In genomic region chr1:15685820-15686219, GRCh38 we compare ENCODE assay signal across 10 cellular contexts. TPM values are rescaled to one million over a fixed set of nuclear protein-coding genes. Genes with fewer than 3 reads are reported as not detected.
DNase-seq lines count a peak whose midpoint lies in the region; ATAC-seq lines count a peak whose summit lies in the region.
"Had no signal": no experiment of that assay in that cellular context is flagged by ENCODE, and none has a peak within 500 bp of the region (broad histone marks: within the 10 kb centered on the region; RNA-seq: fewer than 3 reads in every experiment).

No MANE protein-coding gene starts in this region.

- no peak for ATAC-seq in central memory CD8-positive, alpha-beta T cell (replicated peaks; ENCODE audit: extremely low read depth, poor library complexity, severe bottlenecking)
- no peak for ATAC-seq in naive B cell (ENCODE audit: low read depth in 2 of 2)
- ATAC-seq in HG02870 (IDR thresholded peaks at IDR 0.05; ENCODE audit: unreplicated experiment), result no peak

- H3K27me3 ChIP-seq in ACC112 (ENCODE audit: insufficient read depth, low read length) (no peaks in the 10 kb centered on the region), HUES6 (ENCODE audit: control insufficient read depth, insufficient read depth, low read length) (no peaks in the 10 kb centered on the region), H7 (ENCODE audit: control insufficient read depth, insufficient read depth, low read length) (no peaks in the 10 kb centered on the region)

- H3K4me3 Mint-ChIP-seq in central memory CD8-positive, alpha-beta T cell, result peak overlapping the region; percentile 74
- peak overlapping the region; percentile 14 to 93 (median 84) for H3K4me3 Mint-ChIP-seq in naive B cell

- no peaks in the 10 kb centered on the region for H3K27me3 Mint-ChIP-seq in central memory CD8-positive, alpha-beta T cell
- H3K27me3 Mint-ChIP-seq in naive B cell, result no peaks in the 10 kb centered on the region

- H3K36me3 ChIP-seq in ACC112 (ENCODE audit: insufficient read depth, low read length) (peaks cover 5% of the 10 kb centered on the region; the same call in 1 of the 2 replicates), HUES6 (ENCODE audit: control insufficient read depth, insufficient read depth, low read length) (peaks cover 8% of the 10 kb centered on the region), H7 (replicated peaks; ENCODE audit: control insufficient read depth, insufficient read depth, low read length) (no peaks in the 10 kb centered on the region)

- H3K4me1 ChIP-seq in ACC112 (ENCODE audit: control insufficient read depth, insufficient read depth, low read length, unreplicated experiment), result peaks cover 30% of the 10 kb centered on the region
- H3K4me1 ChIP-seq in HUES6 (ENCODE audit: control insufficient read depth, insufficient read depth, low read length), result peaks cover 12% of the 10 kb centered on the region

- H3K27ac Mint-ChIP-seq in central memory CD8-positive, alpha-beta T cell (ENCODE audit: low read depth), result peak overlapping the region; percentile 82
- H3K27ac Mint-ChIP-seq in naive B cell, result peak overlapping the region in 5 of 6 donors; percentile 22 to 95 (median 68)

- peaks cover 66% of the 10 kb centered on the region for H3K79me2 ChIP-seq in ACC112 (ENCODE audit: control insufficient read depth, insufficient read depth, low read length, unreplicated experiment)

- H3K4me3 ChIP-seq in ACC112 (ENCODE audit: low read depth, low read length) (peak overlapping the region; percentile 97), HUES6 (ENCODE audit: low read depth, low read length) (peak overlapping the region; percentile 81; the same call in 1 of the 2 replicates), H7 (ENCODE audit: insufficient read depth, low read depth, low read length) (no peak overlapping the region)

- H3K9me3 ChIP-seq in HUES6 (ENCODE audit: control insufficient read depth, insufficient read depth, low read depth, low read length), result 0 out of 2 replicates have a peak, but pooled peaks cover 3% of the 10 kb centered on the region

- H2AFZ ChIP-seq in ACC112 (ENCODE audit: low read length, unreplicated experiment), result no peak overlapping the region

- no peak overlapping the region for H3K9ac ChIP-seq in HUES6 (ENCODE audit: low read length)

- H3K36me3 Mint-ChIP-seq in central memory CD8-positive, alpha-beta T cell (ENCODE audit: insufficient read depth), result peaks cover 8% of the 10 kb centered on the region
- no peaks in the 10 kb centered on the region for H3K36me3 Mint-ChIP-seq in naive B cell

- 0 out of 2 replicates have a peak overlapping the region, but pooled peaks have one; percentile 4 for H3K27ac ChIP-seq in ACC112 (ENCODE audit: low read depth, low read length)
- H3K27ac ChIP-seq in HUES6 (ENCODE audit: low read depth, low read length), result no peak overlapping the region

- DNase-seq in central memory CD8-positive, alpha-beta T cell (ENCODE audit: low spot score in 2 of 2), result no peak
- no peak for DNase-seq in naive B cell
- no peak for DNase-seq in NCI-H1092 (lab: John Stamatoyannopoulos, UW)
- DNase-seq in H7, result no peak
- DNase-seq in OCI-M1 (lab: John Stamatoyannopoulos, UW), result no peak
- DNase-seq: activated effector memory CD4-positive, alpha-beta T cell treated with Interleukin-2 at 50 U/mL for 16 hours; NCI-H510A treated with DMSO at 0.1 percent for 48 hours had no signal

- H3K4me1 Mint-ChIP-seq in central memory CD8-positive, alpha-beta T cell, result peaks cover 32% of the 10 kb centered on the region
- peaks cover 40 to 69% (median 60%) of the 10 kb centered on the region in 3 donors for H3K4me1 Mint-ChIP-seq in naive B cell

- no peaks in the 10 kb centered on the region for H3K9me3 Mint-ChIP-seq in central memory CD8-positive, alpha-beta T cell
- H3K9me3 Mint-ChIP-seq in naive B cell, result no peaks in the 10 kb centered on the region

RNA-seq across cellular contexts. Expression of gene PLEKHM2, which starts 1.7 kb away (rescaled TPM):
- polyA plus RNA-seq in naive B cell (ENCODE audit: low read depth in 6 of 6), result 10 to 100 TPM in 3 of 6 donors, 1 to 10 TPM in 3; 1.9 to 13.7 (median 8.9) TPM
- 79.0 and 79.6 TPM in 2 replicates for total RNA-seq in H7 (2014; rRNA removed; shearing (Covaris generic))

RNA-seq across cellular contexts. Expression of gene SLC25A34, which starts 50.2 kb away (rescaled TPM):
- 1 to 10 TPM in 1 of 6 donors, under 1 TPM in 1, not detected in 4; 0.73 to 1.3 TPM for polyA plus RNA-seq in naive B cell (ENCODE audit: low read depth in 6 of 6)
- total RNA-seq in H7 (2014; rRNA removed; shearing (Covaris generic)), result 0.70 and 1.7 TPM in 2 replicates

RNA-seq across cellular contexts. Expression of gene TMEM82, which starts 56.5 kb away (rescaled TPM):
- polyA plus RNA-seq in naive B cell (ENCODE audit: low read depth in 6 of 6), result not detected
- 1.00 and 2.2 TPM in 2 replicates for total RNA-seq in H7 (2014; rRNA removed; shearing (Covaris generic))
